ENCODE assay signal across 7 cellular contexts in the genomic region with DNA sequence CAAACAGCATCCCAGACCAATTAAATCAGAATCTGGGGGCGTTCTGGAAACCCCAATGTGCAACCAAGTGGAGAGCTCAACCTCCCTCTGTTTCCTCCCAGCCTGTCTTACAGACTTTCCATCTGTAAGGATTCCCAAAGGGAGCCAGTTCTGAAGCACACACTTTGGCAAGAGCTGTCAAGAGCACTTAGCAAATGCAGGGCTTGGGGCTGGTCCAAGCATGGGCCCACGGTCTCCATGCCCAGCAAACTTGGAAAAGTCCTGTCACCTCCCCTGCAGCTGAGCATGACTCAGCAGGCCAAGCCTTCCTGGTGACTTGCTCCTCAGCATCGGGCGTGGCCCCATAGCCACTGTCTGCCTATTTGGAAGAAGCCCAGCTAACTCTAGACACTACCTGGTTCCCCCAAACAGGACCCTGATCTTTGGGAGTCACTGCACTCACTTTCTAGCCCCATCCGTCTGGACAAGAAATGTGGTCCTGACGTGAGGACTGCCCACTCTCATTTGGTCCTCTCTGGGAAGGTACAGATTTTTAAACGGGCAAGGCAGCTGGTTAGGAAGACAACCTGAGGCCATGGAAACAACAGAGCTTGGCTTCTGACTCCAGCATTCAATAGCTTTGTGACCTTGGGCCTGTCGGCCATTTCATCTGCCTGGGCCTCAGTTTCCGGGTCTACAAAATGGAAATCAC. TPM values are rescaled to one million over a fixed set of nuclear protein-coding genes. Genes with fewer than 3 reads are reported as not detected.
DNase-seq lines count a peak whose midpoint lies in the region; ATAC-seq, FAIRE-seq and TF ChIP-seq lines count a peak whose summit lies in the region.

No MANE protein-coding gene starts in this region.

- peaks cover 98% of the 10 kb centered on the region for H3K4me1 ChIP-seq in PC-9 (replicated peaks; ENCODE audit: insufficient read depth)
- peaks cover 98% of the 10 kb centered on the region for H3K4me1 ChIP-seq in mammary epithelial cell (ENCODE audit: insufficient read depth, low read length)
- H3K4me1 ChIP-seq in HepG2 (ENCODE audit: insufficient read depth, low read length) = peaks cover 100% of the 10 kb centered on the region
- peaks cover 4 to 69% (median 42%) of the 10 kb centered on the region in 5 donors for H3K4me1 ChIP-seq in subcutaneous abdominal adipose tissue (ENCODE audit: control insufficient read depth in 5 of 5, insufficient read depth in 5 of 5, low read length in 5 of 5)

- peaks cover 17% of the 10 kb centered on the region for H3K36me3 ChIP-seq in PC-9 (ENCODE audit: low read depth)
- H3K36me3 ChIP-seq in mammary epithelial cell (ENCODE audit: insufficient read depth, low read length) = peaks cover 25% of the 10 kb centered on the region
- peaks cover 61 to 93% of the 10 kb centered on the region in 2 experiments for H3K36me3 ChIP-seq in HepG2 (replicated peaks in 1 of 2; ENCODE audit: control insufficient read depth in 1 of 2, insufficient read depth in 2 of 2, low read length in 2 of 2)
- H3K36me3 ChIP-seq in subcutaneous abdominal adipose tissue (ENCODE audit: control insufficient read depth in 5 of 5, insufficient read depth in 5 of 5, low read length in 5 of 5) = no peaks in the 10 kb centered on the region

- no peak for TF ChIP-seq RAD21 in HepG2 (CRISPR knock-in tag; IDR thresholded peaks at IDR 0.05)

- H3F3A ChIP-seq in PC-9 (ENCODE audit: insufficient read depth, low read depth) = peaks cover 95% of the 10 kb centered on the region

- H3K4me2 ChIP-seq in PC-9 = peak overlapping the region; percentile 78
- peak overlapping the region; percentile 55 for H3K4me2 ChIP-seq in mammary epithelial cell (ENCODE audit: insufficient read depth, low read depth, low read length)
- H3K4me2 ChIP-seq in HepG2 (ENCODE audit: low read depth, low read length) = peak overlapping the region; percentile 19; the same call in 1 of the 2 replicates

- TF ChIP-seq EP300 in HepG2 (IDR thresholded peaks at IDR 0.05; ENCODE audit: low read depth in 2 of 2, low read length in 2 of 2) (no peak), HepG2 (CRISPR knock-in tag; IDR thresholded peaks at IDR 0.05; ENCODE audit: borderline replicate concordance) (no peak)

- no peaks in the 10 kb centered on the region for H3K9me3 ChIP-seq in PC-9 (ENCODE audit: insufficient read depth, low read depth)
- no peaks in the 10 kb centered on the region for H3K9me3 ChIP-seq in mammary epithelial cell (replicated peaks; ENCODE audit: insufficient read depth, low read length)
- no peaks in the 10 kb centered on the region for H3K9me3 ChIP-seq in HepG2 (ENCODE audit: low read length)
- H3K9me3 ChIP-seq in subcutaneous abdominal adipose tissue (ENCODE audit: control insufficient read depth in 5 of 5, low read length in 5 of 5) = no peaks in the 10 kb centered on the region

- FAIRE-seq in HepG2 (lab: Jason Lieb, UNC) = no peak

- no peaks in the 10 kb centered on the region for H4K20me1 ChIP-seq in PC-9 (ENCODE audit: insufficient read depth)
- H4K20me1 ChIP-seq in mammary epithelial cell (ENCODE audit: insufficient read depth, low read length) = no peaks in the 10 kb centered on the region
- peaks cover 98% of the 10 kb centered on the region for H4K20me1 ChIP-seq in HepG2 (ENCODE audit: insufficient read depth, low read length)

- H3K27me3 ChIP-seq in PC-9 (ENCODE audit: insufficient read depth, low read depth) = no peaks in the 10 kb centered on the region
- no peaks in the 10 kb centered on the region for H3K27me3 ChIP-seq in mammary epithelial cell (ENCODE audit: insufficient read depth, low read length)
- no peaks in the 10 kb centered on the region for H3K27me3 ChIP-seq in HepG2 (ENCODE audit: control insufficient read depth in 1 of 2, insufficient read depth in 2 of 2, low read length in 2 of 2)
- H3K27me3 ChIP-seq in subcutaneous abdominal adipose tissue (ENCODE audit: control insufficient read depth in 5 of 5, insufficient read depth in 4 of 5, low read length in 5 of 5) = no peaks in the 10 kb centered on the region

- peak overlapping the region; percentile 64 for H3K9ac ChIP-seq in mammary epithelial cell (ENCODE audit: insufficient read depth, low read length)
- no peak overlapping the region for H3K9ac ChIP-seq in HepG2 (ENCODE audit: insufficient read depth, low read depth, low read length)
- no peak overlapping the region for H3K9ac ChIP-seq in subcutaneous abdominal adipose tissue (ENCODE audit: low read length in 5 of 5)

- CTCF ChIA-PET in PC-9 (lab: Charles Lee) (interaction anchor here (2.0 kb wide), 1 partner anchor 132 kb away, joined by 8 read pairs; no protein-coding TSS in a partner anchor), mammary epithelial cell (lab: Charles Lee; ENCODE audit: low non-redundant PET) (no interaction called here), HepG2 (lab: Yijun Ruan, JAX; ENCODE audit: low intra/inter-chr PET ratio, low total read pairs) (no interaction called here)

- TF ChIP-seq POLR2A in HepG2 (IDR thresholded peaks at IDR 0.05; ENCODE audit: insufficient read depth in 1 of 2, low read depth in 2 of 2, low read length in 2 of 2) = no peak; a peak in 1 of 4 replicates

- ATAC-seq in HepG2 (no peak), GM21367 (IDR thresholded peaks at IDR 0.05; ENCODE audit: unreplicated experiment) (no peak), GM19395 (IDR thresholded peaks at IDR 0.05; ENCODE audit: unreplicated experiment) (no peak)

- POLR2A ChIA-PET in PC-9 (lab: Charles Lee; ENCODE audit: unreplicated experiment) = interaction anchor here (0.5 to 1.6 kb wide), 6 partner anchors 21 to 708 kb away, joined by 3 to 18 read pairs (median 6); a partner anchor contains a TSS
- POLR2A ChIA-PET in HepG2 (lab: Yijun Ruan, JAX) = interaction anchor here (1.3 kb wide), 1 partner anchor 11 kb away, joined by 3 read pairs; no protein-coding TSS in a partner anchor

- in situ Hi-C loops in mammary epithelial cell (cut with MboI; ENCODE audit: low sequenced_read_pairs in 2 of 2) (no loop called here), HepG2 (cut with HindIII; ENCODE audit: extremely low pct_ligation_motif_present, low pct_unique_long_range_greater_than_20kb) (no loop called here)

- H3K79me2 ChIP-seq in PC-9 (ENCODE audit: low read depth) = peaks cover 74% of the 10 kb centered on the region
- peaks cover 99% of the 10 kb centered on the region for H3K79me2 ChIP-seq in mammary epithelial cell (ENCODE audit: insufficient read depth, low read length)
- peaks cover 99% of the 10 kb centered on the region for H3K79me2 ChIP-seq in HepG2 (ENCODE audit: insufficient read depth, low read length)

- dilution Hi-C loops in mammary epithelial cell (cut with HindIII; ENCODE audit: low sequenced_read_pairs) = no loop called here

- no peak overlapping the region for H2AFZ ChIP-seq in PC-9
- H2AFZ ChIP-seq in mammary epithelial cell (ENCODE audit: low read depth, low read length) = no peak overlapping the region
- no peak overlapping the region for H2AFZ ChIP-seq in HepG2 (ENCODE audit: low read length)

- H3K9me2 ChIP-seq in PC-9 (ENCODE audit: insufficient read depth) = no peaks in the 10 kb centered on the region

- peak overlapping the region; percentile 99 for H3K27ac ChIP-seq in PC-9
- peak overlapping the region; percentile 87 for H3K27ac ChIP-seq in mammary epithelial cell (ENCODE audit: insufficient read depth, low read depth, low read length)
- peak overlapping the region; percentile 35 for H3K27ac ChIP-seq in HepG2 (ENCODE audit: extremely low read length, insufficient read depth, low read length)
- peak overlapping the region; percentile 73 for H3K27ac ChIP-seq in subcutaneous abdominal adipose tissue (ENCODE audit: low read depth, low read length)

- no peak for TF ChIP-seq CTCF in PC-9 (conservative IDR thresholded peaks at IDR 0.05)
- TF ChIP-seq CTCF in mammary epithelial cell (conservative IDR thresholded peaks at IDR 0.05 in 1 of 2, IDR thresholded peaks at IDR 0.05 in 1 of 2; ENCODE audit: extremely low read depth in 1 of 2, insufficient read depth in 1 of 2, low read depth in 1 of 2, low read length in 2 of 2) = no peak
- TF ChIP-seq CTCF in HepG2 (CRISPR knock-in tag; IDR thresholded peaks at IDR 0.05) = no peak

- BruUV-seq in PC-9 (replicated peaks; lab: Mats Ljungman, UMichigan) = TSS peak; percentile 51
- TSS peak; percentile 49 for BruUV-seq in mammary epithelial cell (replicated peaks; lab: Mats Ljungman, UMichigan)
- BruUV-seq in HepG2 (replicated peaks; lab: Mats Ljungman, UMichigan) = TSS peak; percentile 2

- H3K4me3 ChIP-seq in PC-9 = peak overlapping the region; percentile 28; the same call in 1 of the 2 replicates
- H3K4me3 ChIP-seq in mammary epithelial cell (replicated peaks in 1 of 3; ENCODE audit: insufficient read depth in 1 of 3, low read depth in 2 of 3, low read length in 3 of 3) = no peak overlapping the region
- no peak overlapping the region for H3K4me3 ChIP-seq in HepG2 (replicated peaks in 1 of 3; ENCODE audit: insufficient read depth in 1 of 3, low read depth in 2 of 3, low read length in 3 of 3)
- no peak overlapping the region for H3K4me3 ChIP-seq in subcutaneous abdominal adipose tissue (ENCODE audit: low read depth in 1 of 5, low read length in 5 of 5)

- intact Hi-C loops in PC-9 (cut with micrococcal nuclease; ENCODE audit: unreplicated experiment) = loop anchor here (1.0 to 10.0 kb wide), 6 partner anchors 9 to 706 kb away; a partner anchor contains a TSS
- intact Hi-C loops in mammary epithelial cell (cut with micrococcal nuclease) = no loop called here
- intact Hi-C loops in HepG2 (cut with micrococcal nuclease; ENCODE audit: unreplicated experiment) = no loop called here

- WGBS in mammary epithelial cell (ENCODE audit: low coverage, missing lambda C conversion rate) = 14% methylated on average over 9 of the region's 9 CpGs
- 92% methylated on average over 6 of the region's 9 CpGs for WGBS in HepG2 (ENCODE audit: low lambda C conversion rate)

- peak; percentile 99 for DNase-seq in H4 (ENCODE audit: low spot score)
- peak; percentile 92 to 93 for DNase-seq in PC-9
- DNase-seq in mammary epithelial cell = peak; percentile 89
- DNase-seq in HepG2 (ENCODE audit: low spot score) = no peak

RNA-seq across cellular contexts. Expression of a gene that starts 16.9 kb away (rescaled TPM):
- total RNA-seq in H4 (2014; rRNA removed; shearing (Covaris generic)) = 372 and 398 TPM in 2 replicates
- total RNA-seq in PC-9 (2021) (327 and 337 TPM in 2 replicates), mammary epithelial cell (100 to 1,000 TPM; 471 to 738 TPM), HepG2 (2016; rRNA removed; fragmentation: Illumina TruSeq; extraction: Trizol) (54.3 and 125 TPM in 2 replicates)
- polyA plus RNA-seq in mammary epithelial cell (404 TPM), HepG2 (2011; rRNA removed) (315 and 423 TPM in 2 replicates)
- 456 TPM for polyA minus RNA-seq in mammary epithelial cell
- total RNA-seq in HepG2 (2016; cell fraction: cytosol; rRNA removed; fragmentation: Illumina TruSeq; extraction: Trizol; ENCODE audit: low read depth) = 17.1 and 18.0 TPM in 2 replicates
- 44.3 and 121 TPM in 2 replicates for total RNA-seq in HepG2 (2016; cell fraction: insoluble cytoplasmic fraction; rRNA removed; fragmentation: Illumina TruSeq; extraction: Trizol)
- 38.1 and 44.0 TPM in 2 replicates for total RNA-seq in HepG2 (2016; cell fraction: membrane; rRNA removed; fragmentation: Illumina TruSeq; extraction: Trizol)
- total RNA-seq in HepG2 (2016; cell fraction: nucleus; rRNA removed; fragmentation: Illumina TruSeq; extraction: Trizol) = 146 and 160 TPM in 2 replicates
- polyA plus RNA-seq in HepG2 (2011; cell fraction: cytosol; rRNA removed) = 201 and 410 TPM in 2 replicates
- 305 and 663 TPM in 2 replicates for polyA plus RNA-seq in HepG2 (2011; cell fraction: nucleus; rRNA removed)
- polyA plus RNA-seq in HepG2 (2012) = 253 and 372 TPM in 2 replicates
- polyA plus RNA-seq in HepG2 (2016; cell fraction: cytosol; fragmentation: Illumina TruSeq; extraction: Trizol; ENCODE audit: low read depth) = 10.8 and 11.3 TPM in 2 replicates
- 47.5 and 58.0 TPM in 2 replicates for polyA plus RNA-seq in HepG2 (2016; cell fraction: insoluble cytoplasmic fraction; fragmentation: Illumina TruSeq; extraction: Trizol; ENCODE audit: low read depth)
- polyA plus RNA-seq in HepG2 (2016; cell fraction: membrane; fragmentation: Illumina TruSeq; extraction: Trizol; ENCODE audit: low read depth) = 20.7 and 24.0 TPM in 2 replicates
- 232 and 245 TPM in 2 replicates for polyA plus RNA-seq in HepG2 (2016; cell fraction: nucleus; fragmentation: Illumina TruSeq; extraction: Trizol; ENCODE audit: insufficient read depth, low read depth)
- polyA minus RNA-seq in HepG2 (2011; rRNA and poly(A)+ RNA removed; ENCODE audit: low replicate concordance) = 61.9 and 1,182 TPM in 2 replicates
- 204 and 374 TPM in 2 replicates for polyA minus RNA-seq in HepG2 (2011; cell fraction: cytosol; rRNA and poly(A)+ RNA removed)
- 146 and 207 TPM in 2 replicates for polyA minus RNA-seq in HepG2 (2011; cell fraction: nucleus; rRNA and poly(A)+ RNA removed)

Comparison
In these comparisons a context has a peak if more than half of its experiments do, and no peak if none do; other contexts are left out.
1. H3K27ac ChIP-seq: peak in every context shown above with its lines; median percentile 99 in PC-9; 87 in mammary epithelial cell; 73 in subcutaneous abdominal adipose tissue; 35 in HepG2.
2. H3K4me2 ChIP-seq: peak in every context shown above with its lines; median percentile 78 in PC-9; 55 in mammary epithelial cell; 19 in HepG2.